Comparison of ENCODE assay signal across 8 cellular contexts in genomic region chr9:136363606-136364368, GRCh38. TPM values are rescaled to one million over a fixed set of nuclear protein-coding genes. Genes with fewer than 3 reads are reported as not detected.
DNase-seq lines count a peak whose midpoint lies in the region; ATAC-seq and TF ChIP-seq lines count a peak whose summit lies in the region.

Gene DNLZ, minus strand, starts transcription at chr9:136363744. Its CDS starts 30 bp downstream, at chr9:136363714.

- peak within 1 kb of the TSS; percentile 67 to 92 (median 77) for H3K27ac Mint-ChIP-seq in IgD-negative memory B cell
- peak within 1 kb of the TSS; percentile 48 to 70 (median 59) for H3K27ac Mint-ChIP-seq in nephron

- H3K36me3 ChIP-seq in DOHH2 (ENCODE audit: control insufficient read depth, low read length), result no peaks in the 10 kb centered on the region

- peak; percentile 92 for TF ChIP-seq CTCF in DOHH2 (IDR thresholded peaks at IDR 0.05; ENCODE audit: low read depth, low read length, poor library complexity, severe bottlenecking)
- peak; percentile 50 for TF ChIP-seq CTCF in fibroblast of mammary gland (conservative IDR thresholded peaks at IDR 0.05; ENCODE audit: control insufficient read depth, insufficient read depth, low read depth, low read length)
- TF ChIP-seq CTCF in nephron (IDR thresholded peaks at IDR 0.05; ENCODE audit: unreplicated experiment in 3 of 3), result peak; percentile 99

- peaks cover 18% of the 10 kb centered on the region for H3K4me1 ChIP-seq in DOHH2 (ENCODE audit: control insufficient read depth, low read length)

- H3K27me3 Mint-ChIP-seq in IgD-negative memory B cell, result no peaks in the 10 kb centered on the region
- no peaks in the 10 kb centered on the region for H3K27me3 Mint-ChIP-seq in nephron (ENCODE audit: low read depth)

- H3K4me3 Mint-ChIP-seq in IgD-negative memory B cell (peak within 1 kb of the TSS; percentile 87 to 94 (median 90)), nephron (peak within 1 kb of the TSS; percentile 87 to 88 (median 88))

- no peaks in the 10 kb centered on the region for H3K9me2 ChIP-seq in DOHH2 (replicated peaks; ENCODE audit: control insufficient read depth, low read length)

- H3K4me3 ChIP-seq in DOHH2 (ENCODE audit: low read length) (peak within 1 kb of the TSS; percentile 82), fibroblast of mammary gland (ENCODE audit: control insufficient read depth, low read depth, low read length) (peak within 1 kb of the TSS; percentile 61)

- no peaks in the 10 kb centered on the region for H3K27me3 ChIP-seq in DOHH2 (ENCODE audit: control insufficient read depth, low read length)

- H3K9me3 Mint-ChIP-seq in IgD-negative memory B cell (no peaks in the 10 kb centered on the region), nephron (no peaks in the 10 kb centered on the region)

- peaks cover 5% of the 10 kb centered on the region; the same call in 1 of the 2 replicates for H3K79me2 ChIP-seq in DOHH2 (ENCODE audit: control insufficient read depth, low read length)

- H3K4me1 Mint-ChIP-seq in IgD-negative memory B cell, result peaks cover 0 to 3% (median 1%) of the 10 kb centered on the region in 3 donors
- H3K4me1 Mint-ChIP-seq in nephron, result no peaks in the 10 kb centered on the region

- ATAC-seq in GM21576 (IDR thresholded peaks at IDR 0.05; ENCODE audit: unreplicated experiment), result peak; percentile 62
- peak; percentile 76 for ATAC-seq in stimulated activated naive CD8-positive, alpha-beta T cell treated with anti-CD3 and anti-CD28 coated beads, Interleukin-15, Interleukin-2, amounts not matched to agents 100 U/mL and 50 U/mL, for 24 hours

- H3K27ac ChIP-seq in DOHH2 (ENCODE audit: low read depth, low read length), result peak within 1 kb of the TSS; percentile 63

- peak within 1 kb of the TSS; percentile 73 for H3K4me2 ChIP-seq in DOHH2 (ENCODE audit: low read length)

- no peaks in the 10 kb centered on the region for H3K36me3 Mint-ChIP-seq in IgD-negative memory B cell
- H3K36me3 Mint-ChIP-seq in nephron (ENCODE audit: low read depth), result no peaks in the 10 kb centered on the region

- no peaks in the 10 kb centered on the region for H3K9me3 ChIP-seq in DOHH2 (ENCODE audit: control insufficient read depth, insufficient read depth, low read length)

- no peaks in the 10 kb centered on the region for H4K20me1 ChIP-seq in DOHH2 (ENCODE audit: control insufficient read depth, insufficient read depth, low read depth, low read length)

- DNase-seq in RPMI7951 (ENCODE audit: low read depth) (peak; percentile 73), fibroblast of mammary gland (ENCODE audit: low read depth) (peak; percentile 78)
- DNase-seq in activated T-helper 1 cell treated with anti-CD3 and anti-CD28 coated beads, Interleukin-2, amount 50 U/mL, for 16 hours (ENCODE audit: low read depth in 1 of 2, low spot score in 1 of 2), result peak; percentile 75 to 87
- DNase-seq in stimulated activated naive CD8-positive, alpha-beta T cell treated with anti-CD3 and anti-CD28 coated beads, Interleukin-15, Interleukin-2, amounts not matched to agents 100 U/mL and 50 U/mL, for 24 hours, result peak; percentile 89

- no peaks in the 10 kb centered on the region for H3F3A ChIP-seq in DOHH2 (ENCODE audit: control insufficient read depth, insufficient read depth)

RNA-seq across cellular contexts. Expression of gene DNLZ, which starts in this region (rescaled TPM):
- 78.0 TPM for polyA plus RNA-seq in IgD-negative memory B cell
- 15.3 and 17.1 TPM in 2 replicates for total RNA-seq in RPMI7951 (2014; rRNA removed; shearing (Covaris generic))

Comparison
In these comparisons a context has a peak if more than half of its experiments do, and no peak if none do; other contexts are left out.
1. Peak in every context shown above with its lines: DNase-seq, ATAC-seq, H3K4me3 ChIP-seq and H3K27ac ChIP-seq.